1 cellular context compared by ENCODE assay signal in genomic region chr6:30344868-30345671, GRCh38.
TF ChIP-seq lines count a peak whose summit lies in the region.

Gene RPP21 (plus strand): TSS chr6:30345156. CDS start chr6:30345172, 16 bp downstream.

TF ChIP-seq in K562, 482 proteins besides CTCF, POLR2A, EP300 and RAD21 (continued from another document and continues in another):
- TF ChIP-seq ETV6 (IDR thresholded peaks at IDR 0.05; ENCODE audit: borderline replicate concordance in 1 of 2, low read depth in 2 of 2, low read length in 1 of 2) (no peak), ETV6 (CRISPR knock-in tag; IDR thresholded peaks at IDR 0.05; ENCODE audit: borderline replicate concordance) (no peak), ARHGAP35 (IDR thresholded peaks at IDR 0.05; ENCODE audit: partially characterized antibody) (no peak), ZNF143 (CRISPR knock-in tag; IDR thresholded peaks at IDR 0.05) (peak; percentile 94), ZNF263 (CRISPR knock-in tag; IDR thresholded peaks at IDR 0.05; ENCODE audit: borderline replicate concordance) (peak; percentile 91), EZH2 (IDR thresholded peaks at IDR 0.05; ENCODE audit: borderline replicate concordance, low read depth, low read length) (no peak), EHMT2 (IDR thresholded peaks at IDR 0.05) (no peak), ERF (CRISPR knock-in tag; IDR thresholded peaks at IDR 0.05) (peak; percentile 81; the same call in 1 of the 2 replicates), ZBTB9 (CRISPR knock-in tag; IDR thresholded peaks at IDR 0.05) (no peak; the same call in 1 of the 2 replicates), SREBF1 (IDR thresholded peaks at IDR 0.05; ENCODE audit: borderline replicate concordance, low read depth, low read length) (no peak), KLF16 (IDR thresholded peaks at IDR 0.05) (no peak), FOXO4 (CRISPR knock-in tag; IDR thresholded peaks at IDR 0.05) (0 out of 2 replicates have a peak, but pooled peaks have one; percentile 58), TEAD1 (CRISPR knock-in tag; IDR thresholded peaks at IDR 0.05) (peak in 1 of 2 experiments; percentile 85; a peak in 2 of 4 replicates), RFX1 (IDR thresholded peaks at IDR 0.05) (no peak), PRPF4 (IDR thresholded peaks at IDR 0.05; ENCODE audit: insufficient read depth, low read depth, low read length, poor library complexity, severe bottlenecking) (no peak), KAT8 (IDR thresholded peaks at IDR 0.05; ENCODE audit: low read depth) (no peak), NFRKB (IDR thresholded peaks at IDR 0.05; ENCODE audit: low read depth) (peak; percentile 82; the same call in 1 of the 2 replicates), ZNF707 (CRISPR knock-in tag; conservative IDR thresholded peaks at IDR 0.05) (no peak), ETV1 (tag; conservative IDR thresholded peaks at IDR 0.05; ENCODE audit: low read depth) (peak; percentile 47; the same call in 1 of the 2 replicates), PHB (CRISPR knock-in tag; IDR thresholded peaks at IDR 0.05) (0 out of 2 replicates have a peak, but pooled peaks have one; percentile 49), HDAC1 (IDR thresholded peaks at IDR 0.05) (peak in 1 of 2 experiments; percentile 92; a peak in 2 of 4 replicates), EGR1 (conservative IDR thresholded peaks at IDR 0.05) (peak; percentile 45; the same call in 1 of the 2 replicates), ZNF146 (CRISPR knock-in tag; IDR thresholded peaks at IDR 0.05; ENCODE audit: unreplicated experiment) (no peak), ZNF311 (CRISPR knock-in tag; IDR thresholded peaks at IDR 0.05) (no peak), MTA1 (IDR thresholded peaks at IDR 0.05; ENCODE audit: borderline replicate concordance) (no peak), ZNF592 (IDR thresholded peaks at IDR 0.05) (no peak), ZNF347 (CRISPR knock-in tag; IDR thresholded peaks at IDR 0.05; ENCODE audit: low read depth) (no peak), SMARCE1 (IDR thresholded peaks at IDR 0.05) (no peak), RNF219 (CRISPR knock-in tag; IDR thresholded peaks at IDR 0.05) (no peak), TCF7 (IDR thresholded peaks at IDR 0.05; ENCODE audit: borderline replicate concordance) (peak; percentile 52; the same call in 1 of the 2 replicates), PTRF (tag; IDR thresholded peaks at IDR 0.05) (no peak), TGIF2 (CRISPR knock-in tag; IDR thresholded peaks at IDR 0.05) (no peak), ZFX (CRISPR knock-in tag; IDR thresholded peaks at IDR 0.05) (peak; percentile 95), DACH1 (IDR thresholded peaks at IDR 0.05; ENCODE audit: partially characterized antibody) (no peak), MIER1 (IDR thresholded peaks at IDR 0.05; ENCODE audit: low read depth) (no peak), BHLHE40 (IDR thresholded peaks at IDR 0.05; ENCODE audit: low read length) (no peak), ZNF324 (CRISPR knock-in tag; IDR thresholded peaks at IDR 0.05) (no peak), ZNF24 (IDR thresholded peaks at IDR 0.05) (no peak), ZNF76 (CRISPR knock-in tag; IDR thresholded peaks at IDR 0.05; ENCODE audit: borderline replicate concordance) (peak; percentile 61; the same call in 1 of the 2 replicates), ZNF583 (CRISPR knock-in tag; IDR thresholded peaks at IDR 0.05) (no peak), ZKSCAN8 (CRISPR knock-in tag; IDR thresholded peaks at IDR 0.05) (no peak; the same call in 1 of the 2 replicates), U2AF2 (optimal IDR thresholded peaks at IDR 0.05; ENCODE audit: low read depth, low read length) (no peak), PURB (CRISPR knock-in tag; IDR thresholded peaks at IDR 0.05; ENCODE audit: low read depth) (no peak), BDP1 (IDR thresholded peaks at IDR 0.05; ENCODE audit: insufficient read depth, insufficient read length) (no peak), SRSF3 (IDR thresholded peaks at IDR 0.05; ENCODE audit: insufficient read depth, low read length) (no peak), ZNF121 (CRISPR knock-in tag; conservative IDR thresholded peaks at IDR 0.05) (no peak), CSDE1 (IDR thresholded peaks at IDR 0.05) (peak in 1 of 2 experiments; percentile 82; a peak in 1 of 4 replicates), PTBP1 (IDR thresholded peaks at IDR 0.05; ENCODE audit: low read depth, low read length) (no peak), GTF2F1 (IDR thresholded peaks at IDR 0.05; ENCODE audit: low read depth, low read length) (no peak), FOSL1 (tag; conservative IDR thresholded peaks at IDR 0.05) (no peak; the same call in 1 of the 2 replicates), ATF3 (IDR thresholded peaks at IDR 0.05) (no peak), ATF3 (CRISPR knock-in tag; conservative IDR thresholded peaks at IDR 0.05) (0 out of 2 replicates have a peak, but pooled peaks have one; percentile 12), ZNF445 (CRISPR knock-in tag; IDR thresholded peaks at IDR 0.05; ENCODE audit: low read depth) (no peak), ZNF589 (CRISPR knock-in tag; IDR thresholded peaks at IDR 0.05; ENCODE audit: low read depth) (peak; percentile 66; the same call in 1 of the 2 replicates)
- TF ChIP-seq, protein P1, sequence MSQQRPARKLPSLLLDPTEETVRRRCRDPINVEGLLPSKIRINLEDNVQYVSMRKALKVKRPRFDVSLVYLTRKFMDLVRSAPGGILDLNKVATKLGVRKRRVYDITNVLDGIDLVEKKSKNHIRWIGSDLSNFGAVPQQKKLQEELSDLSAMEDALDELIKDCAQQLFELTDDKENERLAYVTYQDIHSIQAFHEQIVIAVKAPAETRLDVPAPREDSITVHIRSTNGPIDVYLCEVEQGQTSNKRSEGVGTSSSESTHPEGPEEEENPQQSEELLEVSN (IDR thresholded peaks at IDR 0.05; ENCODE audit: borderline replicate concordance in 1 of 2, extremely low read depth in 1 of 2, insufficient read depth in 1 of 2, insufficient read length in 1 of 2, low read depth in 1 of 2, low read length in 1 of 2, poor library complexity in 1 of 2, severe bottlenecking in 1 of 2) = peak; percentile 18 to 77
- TF ChIP-seq, protein P2, sequence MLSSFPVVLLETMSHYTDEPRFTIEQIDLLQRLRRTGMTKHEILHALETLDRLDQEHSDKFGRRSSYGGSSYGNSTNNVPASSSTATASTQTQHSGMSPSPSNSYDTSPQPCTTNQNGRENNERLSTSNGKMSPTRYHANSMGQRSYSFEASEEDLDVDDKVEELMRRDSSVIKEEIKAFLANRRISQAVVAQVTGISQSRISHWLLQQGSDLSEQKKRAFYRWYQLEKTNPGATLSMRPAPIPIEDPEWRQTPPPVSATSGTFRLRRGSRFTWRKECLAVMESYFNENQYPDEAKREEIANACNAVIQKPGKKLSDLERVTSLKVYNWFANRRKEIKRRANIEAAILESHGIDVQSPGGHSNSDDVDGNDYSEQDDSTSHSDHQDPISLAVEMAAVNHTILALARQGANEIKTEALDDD (IDR thresholded peaks at IDR 0.05) = no peak
- TF ChIP-seq, protein P3, sequence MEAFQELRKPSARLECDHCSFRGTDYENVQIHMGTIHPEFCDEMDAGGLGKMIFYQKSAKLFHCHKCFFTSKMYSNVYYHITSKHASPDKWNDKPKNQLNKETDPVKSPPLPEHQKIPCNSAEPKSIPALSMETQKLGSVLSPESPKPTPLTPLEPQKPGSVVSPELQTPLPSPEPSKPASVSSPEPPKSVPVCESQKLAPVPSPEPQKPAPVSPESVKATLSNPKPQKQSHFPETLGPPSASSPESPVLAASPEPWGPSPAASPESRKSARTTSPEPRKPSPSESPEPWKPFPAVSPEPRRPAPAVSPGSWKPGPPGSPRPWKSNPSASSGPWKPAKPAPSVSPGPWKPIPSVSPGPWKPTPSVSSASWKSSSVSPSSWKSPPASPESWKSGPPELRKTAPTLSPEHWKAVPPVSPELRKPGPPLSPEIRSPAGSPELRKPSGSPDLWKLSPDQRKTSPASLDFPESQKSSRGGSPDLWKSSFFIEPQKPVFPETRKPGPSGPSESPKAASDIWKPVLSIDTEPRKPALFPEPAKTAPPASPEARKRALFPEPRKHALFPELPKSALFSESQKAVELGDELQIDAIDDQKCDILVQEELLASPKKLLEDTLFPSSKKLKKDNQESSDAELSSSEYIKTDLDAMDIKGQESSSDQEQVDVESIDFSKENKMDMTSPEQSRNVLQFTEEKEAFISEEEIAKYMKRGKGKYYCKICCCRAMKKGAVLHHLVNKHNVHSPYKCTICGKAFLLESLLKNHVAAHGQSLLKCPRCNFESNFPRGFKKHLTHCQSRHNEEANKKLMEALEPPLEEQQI (IDR thresholded peaks at IDR 0.05) = no peak
- TF ChIP-seq, protein P4, sequence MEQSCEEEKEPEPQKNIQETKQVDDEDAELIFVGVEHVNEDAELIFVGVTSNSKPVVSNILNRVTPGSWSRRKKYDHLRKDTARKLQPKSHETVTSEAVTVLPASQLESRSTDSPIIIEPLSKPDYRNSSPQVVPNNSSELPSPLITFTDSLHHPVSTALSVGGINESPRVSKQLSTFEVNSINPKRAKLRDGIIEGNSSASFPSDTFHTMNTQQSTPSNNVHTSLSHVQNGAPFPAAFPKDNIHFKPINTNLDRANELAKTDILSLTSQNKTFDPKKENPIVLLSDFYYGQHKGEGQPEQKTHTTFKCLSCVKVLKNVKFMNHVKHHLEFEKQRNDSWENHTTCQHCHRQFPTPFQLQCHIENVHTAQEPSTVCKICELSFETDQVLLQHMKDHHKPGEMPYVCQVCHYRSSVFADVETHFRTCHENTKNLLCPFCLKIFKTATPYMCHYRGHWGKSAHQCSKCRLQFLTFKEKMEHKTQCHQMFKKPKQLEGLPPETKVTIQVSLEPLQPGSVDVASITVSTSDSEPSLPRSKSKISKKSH (CRISPR knock-in tag; IDR thresholded peaks at IDR 0.05) = no peak
